21 cellular contexts compared by ENCODE assay signal in genomic region chr13:40408602-40409001, GRCh38.
DNase-seq lines count a peak whose midpoint lies in the region; ATAC-seq and TF ChIP-seq lines count a peak whose summit lies in the region.
"Had no signal": no experiment of that assay in that cellular context is flagged by ENCODE, and none has a peak within 500 bp of the region (broad histone marks: within the 10 kb centered on the region; RNA-seq: fewer than 3 reads in every experiment).

No MANE protein-coding gene starts in this region.

- H3K9me3 Mint-ChIP-seq in CD4-positive, alpha-beta memory T cell: peaks cover 2 to 14% (median 5%) of the 10 kb centered on the region in 8 donors

- peak overlapping the region; percentile 87 for H3K27ac ChIP-seq in vagina
- no peak overlapping the region for H3K27ac ChIP-seq in CD4-positive, alpha-beta memory T cell (ENCODE audit: low read depth, low read length)
- H3K27ac ChIP-seq: 22Rv1, neural progenitor cell, SK-N-MC had no signal

- no peaks in the 10 kb centered on the region for H3K27me3 ChIP-seq in vagina
- no peaks in the 10 kb centered on the region for H3K27me3 ChIP-seq in CD4-positive, alpha-beta memory T cell (ENCODE audit: insufficient read depth, low read length)
- H3K27me3 ChIP-seq: neural progenitor cell had no signal

- CTCF ChIA-PET in CD4-positive, alpha-beta memory T cell (lab: Charles Lee; ENCODE audit: partially characterized antibody): no interaction called here

- H3K9me3 ChIP-seq in vagina: no peaks in the 10 kb centered on the region
- no peaks in the 10 kb centered on the region for H3K9me3 ChIP-seq in CD4-positive, alpha-beta memory T cell (ENCODE audit: control insufficient read depth in 1 of 2, low read length in 2 of 2)
- H3K9me3 ChIP-seq: HAP-1 had no signal

- TF ChIP-seq POLR2A in vagina (IDR thresholded peaks at IDR 0.05): no peak

- H3K4me3 ChIP-seq in fibroblast of mammary gland (ENCODE audit: control insufficient read depth, low read depth, low read length): no peak overlapping the region
- H3K4me3 ChIP-seq in vagina: no peak overlapping the region
- H3K4me3 ChIP-seq in CD4-positive, alpha-beta memory T cell (ENCODE audit: low read length in 2 of 2): no peak overlapping the region
- H3K4me3 ChIP-seq: HAP-1, neural progenitor cell, SK-N-MC had no signal

- H3K36me3 Mint-ChIP-seq in CD4-positive, alpha-beta memory T cell: peaks cover 0 to 4% of the 10 kb centered on the region in 2 donors
- H3K36me3 Mint-ChIP-seq: CD8-positive, alpha-beta T cell had no signal

- intact Hi-C loops in vagina (cut with DNase I): no loop called here
- intact Hi-C loops in CD4-positive, alpha-beta memory T cell (cut with micrococcal nuclease): no loop called here

- POLR2A ChIA-PET in CD4-positive, alpha-beta memory T cell (lab: Charles Lee; ENCODE audit: partially characterized antibody): no interaction called here

- H3K4me1 ChIP-seq in vagina: peaks cover 52% of the 10 kb centered on the region
- no peaks in the 10 kb centered on the region for H3K4me1 ChIP-seq in CD4-positive, alpha-beta memory T cell (ENCODE audit: insufficient read depth, low read length)
- H3K4me1 ChIP-seq: HAP-1, neural progenitor cell had no signal

- H3K27ac Mint-ChIP-seq in CD4-positive, alpha-beta memory T cell: no peak overlapping the region
- H3K27ac Mint-ChIP-seq: activated naive CD8-positive, alpha-beta T cell treated with anti-CD3 and anti-CD28 coated beads, Interleukin-2, amount 10 ng/mL, durations not matched to agents 7 days and 5 days; CD8-positive, alpha-beta T cell; neural progenitor cell had no signal

- H3K27me3 Mint-ChIP-seq in CD4-positive, alpha-beta memory T cell: no peaks in the 10 kb centered on the region
- H3K27me3 Mint-ChIP-seq: activated naive CD8-positive, alpha-beta T cell treated with anti-CD3 and anti-CD28 coated beads, Interleukin-2, amount 10 ng/mL, durations not matched to agents 7 days and 5 days had no signal

- TF ChIP-seq CTCF in fibroblast of mammary gland (conservative IDR thresholded peaks at IDR 0.05; ENCODE audit: control insufficient read depth, insufficient read depth, low read depth, low read length) (no peak), vagina (IDR thresholded peaks at IDR 0.05) (no peak)

- no peak overlapping the region for H3K4me3 Mint-ChIP-seq in CD4-positive, alpha-beta memory T cell
- H3K4me3 Mint-ChIP-seq: activated naive CD8-positive, alpha-beta T cell treated with anti-CD3 and anti-CD28 coated beads, Interleukin-2, amount 10 ng/mL, durations not matched to agents 7 days and 5 days; CD8-positive, alpha-beta T cell; neural progenitor cell had no signal

- H3K36me3 ChIP-seq in vagina: no peaks in the 10 kb centered on the region
- H3K36me3 ChIP-seq in CD4-positive, alpha-beta memory T cell (ENCODE audit: insufficient read depth, low read length): no peaks in the 10 kb centered on the region
- H3K36me3 ChIP-seq: HAP-1, neural progenitor cell had no signal

- peaks cover 0 to 3% (median 1%) of the 10 kb centered on the region in 4 donors for H3K4me1 Mint-ChIP-seq in CD4-positive, alpha-beta memory T cell
- H3K4me1 Mint-ChIP-seq: activated naive CD8-positive, alpha-beta T cell treated with anti-CD3 and anti-CD28 coated beads, Interleukin-2, amount 10 ng/mL, durations not matched to agents 7 days and 5 days had no signal

- ATAC-seq in HG02763 (IDR thresholded peaks at IDR 0.05; ENCODE audit: unreplicated experiment): no peak
- ATAC-seq: CD8-positive, alpha-beta T cell had no signal

- DNase-seq in DMS53 (lab: John Stamatoyannopoulos, UW) (peak; percentile 27), DMS53 treated with DMSO at 0.1 percent for 48 hours (lab: John Stamatoyannopoulos, UW; ENCODE audit: unreplicated experiment) (no peak), RKO (ENCODE audit: low spot score) (peak; percentile 68), fibroblast of mammary gland (ENCODE audit: low read depth) (peak; percentile 42), vagina (ENCODE audit: extremely low spot score in 2 of 2) (no peak), inferior parietal cortex (ENCODE audit: extremely low spot score) (no peak)
- no peak for DNase-seq in CD4-positive, alpha-beta memory T cell
- DNase-seq: activated CD4-positive, alpha-beta T cell treated with anti-CD3 and anti-CD28 coated beads for 48 hours; activated naive CD8-positive, alpha-beta T cell treated with anti-CD3 and anti-CD28 coated beads, Interleukin-2, amount 10 ng/mL, durations not matched to agents 7 days and 5 days; activated T-cell treated with anti-CD3 and anti-CD28 coated beads for 4 hours; CD8-positive, alpha-beta T cell; effector memory CD4-positive, alpha-beta T cell; islet precursor cell; NCI-H1436; right cardiac atrium; stimulated activated CD4-positive, alpha-beta T cell treated with anti-CD3 and anti-CD28 coated beads, Interleukin-2, amount 100 ng/mL, for 48 hours had no signal

Comparison
In these comparisons a context has a peak if more than half of its experiments do, and no peak if none do; other contexts are left out.
1. DNase-seq: peak in DMS53 (single experiment), RKO (single experiment) and fibroblast of mammary gland (single experiment); none in DMS53 treated with DMSO at 0.1 percent for 48 hours (single experiment), vagina (0 of 2), inferior parietal cortex (single experiment) and CD4-positive, alpha-beta memory T cell (0 of 5).